In genomic region chr20:52539891-52540290, GRCh38 we compare ENCODE assay signal across 20 cellular contexts.
DNase-seq lines count a peak whose midpoint lies in the region; TF ChIP-seq lines count a peak whose summit lies in the region.
"Had no signal": no experiment of that assay in that cellular context is flagged by ENCODE, and none has a peak within 500 bp of the region (broad histone marks: within the 10 kb centered on the region; RNA-seq: fewer than 3 reads in every experiment).

No MANE protein-coding gene starts in this region.

- H3K9ac ChIP-seq in colonic mucosa (ENCODE audit: low read depth in 2 of 2, low read length in 2 of 2), result no peak overlapping the region
- H3K9ac ChIP-seq: GM23248, SK-N-SH had no signal

- H3K27ac ChIP-seq in colonic mucosa (no peak overlapping the region), left ventricle myocardium inferior (replicated peaks) (no peak overlapping the region)
- H3K27ac ChIP-seq: coronary artery, GM23248, right atrium auricular region, testis had no signal

- no peaks in the 10 kb centered on the region for H3K4me1 ChIP-seq in BE2C
- H3K4me1 ChIP-seq in HAP-1, result no peaks in the 10 kb centered on the region
- no peaks in the 10 kb centered on the region for H3K4me1 ChIP-seq in colonic mucosa
- H3K4me1 ChIP-seq in left ventricle myocardium inferior, result no peaks in the 10 kb centered on the region
- H3K4me1 ChIP-seq: right atrium auricular region, testis had no signal

- H3K36me3 ChIP-seq in BE2C (no peaks in the 10 kb centered on the region), HAP-1 (replicated peaks) (no peaks in the 10 kb centered on the region), colonic mucosa (no peaks in the 10 kb centered on the region), left ventricle myocardium inferior (no peaks in the 10 kb centered on the region)
- H3K36me3 ChIP-seq: right atrium auricular region had no signal

- H3K4me3 ChIP-seq in BE2C (ENCODE audit: low read depth, low read length), result no peak overlapping the region
- no peak overlapping the region for H3K4me3 ChIP-seq in HAP-1
- no peak overlapping the region for H3K4me3 ChIP-seq in colonic mucosa
- H3K4me3 ChIP-seq in left ventricle myocardium inferior, result no peak overlapping the region
- H3K4me3 ChIP-seq: coronary artery, GM23248, K562, right atrium auricular region, testis had no signal

- H3K27me3 ChIP-seq in BE2C, result no peaks in the 10 kb centered on the region
- no peaks in the 10 kb centered on the region for H3K27me3 ChIP-seq in HAP-1 (ENCODE audit: low read depth)
- no peaks in the 10 kb centered on the region for H3K27me3 ChIP-seq in colonic mucosa
- H3K27me3 ChIP-seq in left ventricle myocardium inferior (ENCODE audit: low read depth), result no peaks in the 10 kb centered on the region
- H3K27me3 ChIP-seq: right atrium auricular region, testis had no signal

- no peak for DNase-seq in BE2C
- peak; percentile 7 to 14 for DNase-seq in HAP-1 (ENCODE audit: low spot score in 2 of 2)
- DNase-seq in NOMO-1 treated with DMSO at 0.1 percent for 48 hours (lab: John Stamatoyannopoulos, UW; ENCODE audit: unreplicated experiment), result peak; percentile 41
- DNase-seq in colonic mucosa, result peak; percentile 64
- DNase-seq in left ventricle myocardium inferior, result no peak
- no peak for DNase-seq in AG08395 (ENCODE audit: low spot score)
- no peak for DNase-seq in GOT3 (lab: John Stamatoyannopoulos, UW)
- DNase-seq in activated CD4-positive, CD25-positive, alpha-beta regulatory T cell (lab: John Stamatoyannopoulos, UW), result no peak
- DNase-seq: activated CD8-positive, alpha-beta memory T cell treated with anti-CD3 and anti-CD28 coated beads, Interleukin-2, amount 10 ng/mL, durations not matched to agents 7 days and 5 days; CD8-positive, alpha-beta T cell; GM23248; naive B cell; NCI-H1092 treated with DMSO at 0.1 percent for 48 hours; NCI-H2081 treated with DMSO at 0.1 percent for 48 hours; NCI-H524; SK-N-SH; testis had no signal

- H3K9me3 ChIP-seq in BE2C, result no peaks in the 10 kb centered on the region; the same call in 1 of the 2 replicates
- no peaks in the 10 kb centered on the region for H3K9me3 ChIP-seq in HAP-1
- no peaks in the 10 kb centered on the region for H3K9me3 ChIP-seq in colonic mucosa
- no peaks in the 10 kb centered on the region for H3K9me3 ChIP-seq in left ventricle myocardium inferior (replicated peaks)
- H3K9me3 ChIP-seq: right atrium auricular region, SK-N-SH, testis had no signal

- in situ Hi-C loops in HAP-1 (cut with MboI; ENCODE audit: low sequenced_read_pairs), result no loop called here

- TF ChIP-seq CTCF in BE2C (IDR thresholded peaks at IDR 0.05; ENCODE audit: low read depth, low read length), result peak; percentile 42
- no peak for TF ChIP-seq CTCF in colonic mucosa (IDR thresholded peaks at IDR 0.05)
- no peak for TF ChIP-seq CTCF in left ventricle myocardium inferior (IDR thresholded peaks at IDR 0.05; ENCODE audit: borderline replicate concordance)

- intact Hi-C loops in colonic mucosa (cut with DNase I), result no loop called here
- intact Hi-C loops in left ventricle myocardium inferior (cut with micrococcal nuclease), result no loop called here

Comparison
In these comparisons a context has a peak if more than half of its experiments do, and no peak if none do; other contexts are left out.
1. DNase-seq: peak in HAP-1 (2 of 2), NOMO-1 treated with DMSO at 0.1 percent for 48 hours (single experiment) and colonic mucosa (single experiment); none in BE2C (single experiment), left ventricle myocardium inferior (single experiment), AG08395 (single experiment), GOT3 (single experiment) and activated CD4-positive, CD25-positive, alpha-beta regulatory T cell (0 of 4).